Comparison of ENCODE assay signal across 9 cellular contexts in genomic region chr19:29943615-29944014, GRCh38. TPM values are rescaled to one million over a fixed set of nuclear protein-coding genes. Genes with fewer than 3 reads are reported as not detected.
DNase-seq lines count a peak whose midpoint lies in the region; ATAC-seq, FAIRE-seq and TF ChIP-seq lines count a peak whose summit lies in the region.
"Had no signal": no experiment of that assay in that cellular context is flagged by ENCODE, and none has a peak within 500 bp of the region (broad histone marks: within the 10 kb centered on the region; RNA-seq: fewer than 3 reads in every experiment).

No MANE protein-coding gene starts in this region.

- H3K4me2 ChIP-seq in keratinocyte (ENCODE audit: control insufficient read depth, extremely low read depth, insufficient read depth, low read depth, low read length): peak overlapping the region; percentile 92

- H3K9me1 ChIP-seq in keratinocyte (ENCODE audit: control insufficient read depth, extremely low read depth, insufficient read depth, low read length): no peaks in the 10 kb centered on the region

- H3K4me3 ChIP-seq in keratinocyte (ENCODE audit: control insufficient read depth in 2 of 3, extremely low read depth in 1 of 3, insufficient read depth in 2 of 3, low read depth in 1 of 3, low read length in 3 of 3): peak overlapping the region; percentile 86 to 96 (median 92)
- H3K4me3 ChIP-seq in mucosa of descending colon: no peak overlapping the region

- H3K27ac ChIP-seq in 22Rv1: 0 out of 2 replicates have a peak overlapping the region, but pooled peaks have one; percentile 69
- H3K27ac ChIP-seq in keratinocyte (ENCODE audit: control insufficient read depth, insufficient read depth, low read length): peak overlapping the region; percentile 78

- H3K9me3 ChIP-seq in keratinocyte (ENCODE audit: control insufficient read depth, low read depth, low read length) (no peaks in the 10 kb centered on the region), mucosa of descending colon (no peaks in the 10 kb centered on the region)

- peak overlapping the region; percentile 91 for H3K9ac ChIP-seq in keratinocyte (ENCODE audit: control insufficient read depth, extremely low read depth, insufficient read depth, low read length)

- H3K36me3 ChIP-seq in keratinocyte (ENCODE audit: control insufficient read depth in 2 of 2, extremely low read depth in 1 of 2, insufficient read depth in 2 of 2, low read length in 2 of 2) (no peaks in the 10 kb centered on the region), mucosa of descending colon (ENCODE audit: low read depth) (no peaks in the 10 kb centered on the region)

- H3K9me3 Mint-ChIP-seq in activated naive CD8-positive, alpha-beta T cell treated with anti-CD3 and anti-CD28 coated beads for 36 hours: peaks cover 8% of the 10 kb centered on the region

- peak overlapping the region; percentile 91 for H3K27ac Mint-ChIP-seq in activated naive CD8-positive, alpha-beta T cell treated with anti-CD3 and anti-CD28 coated beads for 36 hours

- H3K4me1 ChIP-seq in keratinocyte (ENCODE audit: control insufficient read depth, extremely low read depth, insufficient read depth, low read length) (peaks cover 49% of the 10 kb centered on the region), mucosa of descending colon (ENCODE audit: low read depth) (peaks cover 15% of the 10 kb centered on the region)

- peaks cover 7% of the 10 kb centered on the region for H4K20me1 ChIP-seq in keratinocyte (ENCODE audit: control insufficient read depth, extremely low read depth, insufficient read depth, low read length)

- H2AFZ ChIP-seq in keratinocyte (ENCODE audit: control insufficient read depth, low read length): no peak overlapping the region

- no peaks in the 10 kb centered on the region for H3K27me3 Mint-ChIP-seq in activated naive CD8-positive, alpha-beta T cell treated with anti-CD3 and anti-CD28 coated beads for 36 hours

- H3K36me3 Mint-ChIP-seq in activated naive CD8-positive, alpha-beta T cell treated with anti-CD3 and anti-CD28 coated beads for 36 hours: peaks cover 36% of the 10 kb centered on the region

- no peak for TF ChIP-seq CTCF in 22Rv1 (IDR thresholded peaks at IDR 0.05)
- TF ChIP-seq CTCF in keratinocyte (optimal IDR thresholded peaks at IDR 0.05 in 1 of 3, IDR thresholded peaks at IDR 0.05 in 1 of 3, conservative IDR thresholded peaks at IDR 0.05 in 1 of 3; ENCODE audit: extremely low read depth in 1 of 3, insufficient read depth in 2 of 3, low read length in 3 of 3): no peak
- no peak for TF ChIP-seq CTCF in mucosa of descending colon (IDR thresholded peaks at IDR 0.05)

- intact Hi-C loops in mucosa of descending colon (cut with DNase I, micrococcal nuclease): no loop called here

- dilution Hi-C loops in keratinocyte (cut with MboI; ENCODE audit: extremely low pct_ligation_motif_present, low sequenced_read_pairs): no loop called here

- DNase-seq in HCEC 1CT: peak; percentile 30
- DNase-seq in activated naive CD8-positive, alpha-beta T cell treated with anti-CD3 and anti-CD28 coated beads for 36 hours: no peak
- DNase-seq in keratinocyte (ENCODE audit: low read depth, low spot score): peak; percentile 11
- DNase-seq in mucosa of descending colon: no peak
- no peak for DNase-seq in nucleus accumbens (lab: John Stamatoyannopoulos, UW)
- DNase-seq: GDM1 had no signal

- H3K4me1 Mint-ChIP-seq in activated naive CD8-positive, alpha-beta T cell treated with anti-CD3 and anti-CD28 coated beads for 36 hours: peaks cover 50% of the 10 kb centered on the region

- H3K27me3 ChIP-seq in keratinocyte (ENCODE audit: control insufficient read depth, extremely low read depth, insufficient read depth, low read length): no peaks in the 10 kb centered on the region

- no peak for ATAC-seq in mucosa of descending colon
- ATAC-seq in GM19463 (IDR thresholded peaks at IDR 0.05; ENCODE audit: unreplicated experiment): no peak
- ATAC-seq in HG03442 (IDR thresholded peaks at IDR 0.05; ENCODE audit: unreplicated experiment): no peak

- peak overlapping the region; percentile 98 for H3K4me3 Mint-ChIP-seq in activated naive CD8-positive, alpha-beta T cell treated with anti-CD3 and anti-CD28 coated beads for 36 hours

- H3K79me2 ChIP-seq in keratinocyte (ENCODE audit: control insufficient read depth, insufficient read depth, low read length): peaks cover 59% of the 10 kb centered on the region

- no peak for FAIRE-seq in keratinocyte (lab: Jason Lieb, UNC)

RNA-seq across cellular contexts. Expression of gene URI1, which starts 1.6 kb away (rescaled TPM):
- total RNA-seq in activated naive CD8-positive, alpha-beta T cell treated with anti-CD3 and anti-CD28 coated beads for 36 hours: 10 to 100 TPM; 69.7 to 75.4 TPM
- 62.5 to 98.6 TPM (median 66.9 TPM) in 3 replicates for polyA plus RNA-seq in keratinocyte
- polyA plus RNA-seq in keratinocyte (2011; ENCODE audit: low read depth): 114 TPM
- polyA plus RNA-seq in keratinocyte (2011; cell fraction: cytosol; rRNA removed): 74.7 and 115 TPM in 2 replicates
- polyA plus RNA-seq in keratinocyte (2011; cell fraction: nucleus; rRNA removed): 48.9 and 70.2 TPM in 2 replicates
- polyA plus RNA-seq in keratinocyte (2012; ENCODE audit: low replicate concordance): 47.6 and 57.8 TPM in 2 replicates
- polyA minus RNA-seq in keratinocyte: 28.0 to 141 TPM (median 64.1 TPM) in 3 replicates
- polyA minus RNA-seq in keratinocyte (2011; cell fraction: cytosol; rRNA and poly(A)+ RNA removed): 64.7 TPM
- 27.9 and 56.8 TPM in 2 replicates for polyA minus RNA-seq in keratinocyte (2011; cell fraction: nucleus; rRNA and poly(A)+ RNA removed)
- total RNA-seq in mucosa of descending colon: 10 to 100 TPM; 40.0 to 65.5 (median 43.4) TPM

Comparison
In these comparisons a context has a peak if more than half of its experiments do, and no peak if none do; other contexts are left out.
1. DNase-seq: peak in HCEC 1CT (single experiment) and keratinocyte (single experiment); none in activated naive CD8-positive, alpha-beta T cell treated with anti-CD3 and anti-CD28 coated beads for 36 hours (single experiment), mucosa of descending colon (0 of 3) and nucleus accumbens (0 of 56).